8 cellular contexts compared by ENCODE assay signal in the genomic region with DNA sequence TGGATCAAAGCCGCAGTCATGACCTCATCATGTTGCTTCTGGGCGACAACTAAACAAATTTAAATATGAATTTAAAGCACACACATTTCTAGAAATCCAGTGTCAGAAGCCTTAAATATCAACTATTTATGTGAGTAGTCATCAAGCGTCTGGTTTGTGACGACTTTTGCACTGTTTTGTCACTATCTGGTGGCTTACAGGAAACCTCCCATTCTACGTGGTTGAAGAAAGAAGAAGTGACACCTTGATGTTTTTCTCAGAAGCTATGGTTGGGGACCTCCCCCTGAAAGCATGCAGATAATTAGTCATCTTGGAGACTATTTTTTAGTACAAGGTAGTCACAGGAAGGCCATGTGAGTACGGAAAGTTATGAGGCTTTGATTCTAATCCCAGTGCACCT. TPM values are rescaled to one million over a fixed set of nuclear protein-coding genes. Genes with fewer than 3 reads are reported as not detected.
DNase-seq lines count a peak whose midpoint lies in the region; ATAC-seq, FAIRE-seq and TF ChIP-seq lines count a peak whose summit lies in the region.

No MANE protein-coding gene starts in this region.

- no peak for FAIRE-seq in D721Med (lab: Jason Lieb, UNC)

- in situ Hi-C loops in GM13976 (cut with MboI; ENCODE audit: low sequenced_read_pairs, unreplicated experiment) = no loop called here

- DNase-seq in GM13976 (ENCODE audit: low spot score) (peak; percentile 86), NAMALWA (ENCODE audit: low spot score) (peak; percentile 45), D721Med (ENCODE audit: insufficient read length, low spot score) (no peak), NCI-H187 (lab: John Stamatoyannopoulos, UW) (no peak), T1000 (lab: John Stamatoyannopoulos, UW) (no peak), omental fat pad (ENCODE audit: low spot score) (no peak)
- DNase-seq in activated naive CD8-positive, alpha-beta T cell treated with anti-CD3 and anti-CD28 coated beads, Interleukin-2, amount 50 U/mL, for 16 hours (ENCODE audit: low read depth, low spot score) = peak; percentile 36

- peak; percentile 93 for ATAC-seq in GM21737 (IDR thresholded peaks at IDR 0.05; ENCODE audit: unreplicated experiment)
- ATAC-seq in omental fat pad (ENCODE audit: low FRiP score) = no peak

- TF ChIP-seq CTCF in GM13976 (IDR thresholded peaks at IDR 0.05; ENCODE audit: borderline replicate concordance, control extremely low read depth, extremely low read depth, insufficient read depth, missing control alignments) = no peak
- no peak for TF ChIP-seq CTCF in D721Med (IDR thresholded peaks at IDR 0.05; ENCODE audit: insufficient read depth, missing control alignments)
- TF ChIP-seq CTCF in omental fat pad (IDR thresholded peaks at IDR 0.05) = no peak

RNA-seq across cellular contexts. Expression of gene TENT5C, which starts 58.5 kb away (rescaled TPM):
- total RNA-seq in omental fat pad = 1 to 10 TPM; 3.8 to 7.6 (median 6.6) TPM

Comparison
In these comparisons a context has a peak if more than half of its experiments do, and no peak if none do; other contexts are left out.
1. DNase-seq: peak in GM13976 (single experiment), NAMALWA (single experiment) and activated naive CD8-positive, alpha-beta T cell treated with anti-CD3 and anti-CD28 coated beads, Interleukin-2, amount 50 U/mL, for 16 hours (single experiment); none in D721Med (single experiment), NCI-H187 (0 of 2), T1000 (single experiment) and omental fat pad (single experiment).